In the genomic region with DNA sequence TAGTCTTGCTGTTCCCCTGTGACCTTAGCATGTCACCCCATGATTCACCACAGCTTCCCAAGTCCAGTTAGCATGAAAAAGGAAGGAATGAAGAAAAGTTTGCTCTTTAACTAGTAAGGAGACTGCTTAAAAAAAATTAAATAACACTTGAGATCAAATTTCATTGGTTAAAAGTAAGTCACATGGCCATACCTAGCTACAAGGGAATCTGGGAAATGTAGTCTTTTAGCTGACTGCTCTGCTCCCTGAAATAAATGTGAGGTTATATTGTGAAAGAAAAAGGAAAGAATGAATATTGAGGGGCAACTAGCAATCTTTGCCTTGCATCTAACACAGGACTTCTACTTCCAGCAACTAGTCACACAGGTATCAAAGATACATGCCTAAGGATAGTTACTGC, we compare ENCODE assay signal across 12 cellular contexts.
"Had no signal": no experiment of that assay in that cellular context is flagged by ENCODE, and none has a peak within 500 bp of the region (broad histone marks: within the 10 kb centered on the region; RNA-seq: fewer than 3 reads in every experiment).

No MANE protein-coding gene starts in this region.

- DNase-seq: activated B cell treated with CpG ODN at 0.5 μM for 24 hours; activated CD4-positive, alpha-beta T cell treated with anti-CD3 and anti-CD28 coated beads, Interleukin-2, amount 10 ng/mL, durations not matched to agents 24 days and 14 days; activated CD8-positive, alpha-beta memory T cell treated with anti-CD3 and anti-CD28 coated beads for 24 hours; activated naive CD4-positive, alpha-beta T cell treated with anti-CD3 and anti-CD28 coated beads, Interleukin-2, amount 10 ng/mL, durations not matched to agents 7 days and 5 days; activated T-cell treated with anti-CD3 and anti-CD28 coated beads for 4 hours; adrenal gland; central memory CD4-positive, alpha-beta T cell; cortex of kidney; effector memory CD4-positive, alpha-beta T cell; stimulated activated CD4-positive, alpha-beta T cell treated with anti-CD3 and anti-CD28 coated beads, Interleukin-2, amount 100 ng/mL, for 48 hours; stimulated activated naive CD8-positive, alpha-beta T cell treated with anti-CD3 and anti-CD28 coated beads, Interleukin-15, Interleukin-2, amounts not matched to agents 100 U/mL and 50 U/mL, for 24 hours had no signal

- ATAC-seq: gastroesophageal sphincter; stimulated activated naive CD8-positive, alpha-beta T cell treated with anti-CD3 and anti-CD28 coated beads, Interleukin-15, Interleukin-2, amounts not matched to agents 100 U/mL and 50 U/mL, for 24 hours had no signal
